8 cellular contexts compared by ENCODE assay signal in genomic region chr10:78972160-78972946, GRCh38.
DNase-seq lines count a peak whose midpoint lies in the region; ATAC-seq and TF ChIP-seq lines count a peak whose summit lies in the region.

No MANE protein-coding gene starts in this region.

- WGBS in aorta, 2 donors = 10% methylated on average over 11 of the region's 11 CpGs

- H3K36me3 ChIP-seq in SJCRH30 = no peaks in the 10 kb centered on the region
- H3K36me3 ChIP-seq in muscle layer of colon (ENCODE audit: insufficient read depth, low read length) = no peaks in the 10 kb centered on the region
- no peaks in the 10 kb centered on the region for H3K36me3 ChIP-seq in aorta (ENCODE audit: control insufficient read depth in 1 of 2, insufficient read depth in 2 of 2, low read length in 1 of 2)

- ATAC-seq in aorta (ENCODE audit: low FRiP score) = peak; percentile 89
- no peak for ATAC-seq in HG03469 (IDR thresholded peaks at IDR 0.05; ENCODE audit: unreplicated experiment)
- no peak for ATAC-seq in HG02588 (IDR thresholded peaks at IDR 0.05; ENCODE audit: unreplicated experiment)

- DNase-seq in EL = peak; percentile 82
- DNase-seq in SJCRH30 = peak; percentile 49 to 55
- peak; percentile 49 to 63 for DNase-seq in erythroblast (lab: John Stamatoyannopoulos, UW)
- peak; percentile 93 to 94 for DNase-seq in aorta
- no peak for DNase-seq in NOMO-1 treated with DMSO at 0.1 percent for 48 hours (lab: John Stamatoyannopoulos, UW; ENCODE audit: unreplicated experiment)

- H3K27ac ChIP-seq in SJCRH30 = peak overlapping the region; percentile 89
- peak overlapping the region; percentile 97 for H3K27ac ChIP-seq in muscle layer of colon (ENCODE audit: low read depth, low read length)
- peak overlapping the region; percentile 51 to 88 for H3K27ac ChIP-seq in aorta (ENCODE audit: low read depth in 1 of 2, low read length in 2 of 2)

- no peak for TF ChIP-seq POLR2A in erythroblast (IDR thresholded peaks at IDR 0.05; ENCODE audit: low read length)

- peak overlapping the region; percentile 79 for H3K9ac ChIP-seq in muscle layer of colon (ENCODE audit: low read length)

- H3K4me1 ChIP-seq in SJCRH30 (peaks cover 22% of the 10 kb centered on the region), muscle layer of colon (ENCODE audit: insufficient read depth, low read length) (peaks cover 42% of the 10 kb centered on the region), aorta (ENCODE audit: control insufficient read depth in 1 of 2, insufficient read depth in 2 of 2, low read length in 2 of 2) (peaks cover 0 to 3% of the 10 kb centered on the region in 2 donors)

- peak overlapping the region; percentile 57 for H3K4me3 ChIP-seq in SJCRH30
- H3K4me3 ChIP-seq in muscle layer of colon (ENCODE audit: low read depth in 1 of 2, low read length in 2 of 2) = peak overlapping the region in 1 of 2 donors; percentile 66
- no peak overlapping the region for H3K4me3 ChIP-seq in aorta (ENCODE audit: low read length in 2 of 2)

- H3K27me3 ChIP-seq in SJCRH30 (no peaks in the 10 kb centered on the region), muscle layer of colon (ENCODE audit: control insufficient read depth in 1 of 2, insufficient read depth in 2 of 2, low read length in 2 of 2) (no peaks in the 10 kb centered on the region), aorta (ENCODE audit: control insufficient read depth in 1 of 2, insufficient read depth in 2 of 2, low read length in 1 of 2) (no peaks in the 10 kb centered on the region)

- intact Hi-C loops in aorta (cut with DNase I) = loop anchor here (2.0 to 5.0 kb wide), 3 partner anchors 95 to 225 kb away; partner anchors contain the start of gene ZMIZ1 (in 1 of the 2)

- H3K9me3 ChIP-seq in SJCRH30 (replicated peaks) = no peaks in the 10 kb centered on the region
- H3K9me3 ChIP-seq in muscle layer of colon (ENCODE audit: low read length) = no peaks in the 10 kb centered on the region
- H3K9me3 ChIP-seq in aorta (ENCODE audit: control insufficient read depth, low read length) = no peaks in the 10 kb centered on the region
